Comparison of ENCODE assay signal across 15 cellular contexts in the genomic region with DNA sequence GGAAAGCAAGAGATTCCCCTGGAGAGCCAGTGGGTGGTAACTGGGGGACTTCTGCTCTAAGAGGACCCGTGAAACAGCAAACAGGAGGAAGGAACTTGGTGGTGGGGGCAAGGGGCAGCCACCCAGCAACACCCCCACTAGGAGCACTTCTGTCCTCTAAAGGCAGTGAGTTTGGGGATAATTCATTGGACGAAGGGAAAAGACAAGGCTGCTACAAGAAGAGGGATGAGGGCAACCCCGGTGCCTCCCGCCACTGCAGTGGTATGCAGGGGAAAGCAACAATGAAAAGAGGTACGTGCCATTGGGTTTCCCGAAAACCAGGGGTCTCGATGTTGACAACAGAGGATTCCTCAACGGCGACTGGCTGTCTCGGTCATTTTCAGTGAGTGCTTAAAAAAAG. TPM values are rescaled to one million over a fixed set of nuclear protein-coding genes. Genes with fewer than 3 reads are reported as not detected.
DNase-seq lines count a peak whose midpoint lies in the region; ATAC-seq and TF ChIP-seq lines count a peak whose summit lies in the region.
"Had no signal": no experiment of that assay in that cellular context is flagged by ENCODE, and none has a peak within 500 bp of the region (broad histone marks: within the 10 kb centered on the region; RNA-seq: fewer than 3 reads in every experiment).

No MANE protein-coding gene starts in this region.

- no peak overlapping the region for H3K18ac ChIP-seq in IMR-90 (ENCODE audit: low read depth, low read length)

- intact Hi-C loops in left ventricle myocardium superior (cut with micrococcal nuclease): loop anchor here (5.0 kb wide), 1 partner anchor 141 kb away; a partner anchor contains a TSS
- intact Hi-C loops in IMR-90 (cut with micrococcal nuclease): loop anchor here (5.0 kb wide), 1 partner anchor 241 kb away; a partner anchor contains a TSS

- no peak for TF ChIP-seq CTCF in cardiac muscle cell (IDR thresholded peaks at IDR 0.05; ENCODE audit: low read depth, low read length)
- no peak for TF ChIP-seq CTCF in IMR-90 (conservative IDR thresholded peaks at IDR 0.05; ENCODE audit: low read depth, low read length)
- TF ChIP-seq CTCF in chondrocyte (IDR thresholded peaks at IDR 0.05): no peak
- TF ChIP-seq CTCF in smooth muscle cell (IDR thresholded peaks at IDR 0.05; ENCODE audit: borderline replicate concordance, insufficient read depth, poor library complexity, severe bottlenecking): no peak

- H2BK5ac ChIP-seq in IMR-90 (ENCODE audit: low read depth, low read length, poor library complexity, severe bottlenecking): no peak overlapping the region

- H2BK15ac ChIP-seq in IMR-90 (ENCODE audit: low read depth, low read length): no peak overlapping the region

- no peak for TF ChIP-seq RAD21 in IMR-90 (IDR thresholded peaks at IDR 0.05; ENCODE audit: low read length)

- WGBS in IMR-90 (ENCODE audit: extremely low coverage in 2 of 2, insufficient read length in 1 of 2), 2 experiments: 95% methylated on average over 3 of the region's 10 CpGs; no CpG with 5 or more reads in 1 of the 2 experiments
- WGBS in smooth muscle cell (ENCODE audit: low lambda C conversion rate): 87% methylated on average over 10 of the region's 10 CpGs

- H4K5ac ChIP-seq in IMR-90 (ENCODE audit: low read depth, low read length): no peak overlapping the region

- no peak for TF ChIP-seq POLR2A in IMR-90 (IDR thresholded peaks at IDR 0.05; ENCODE audit: low read depth, low read length)

- no peak overlapping the region for H2BK120ac ChIP-seq in IMR-90 (ENCODE audit: low read depth, low read length)

- H3K14ac ChIP-seq in IMR-90 (replicated peaks; ENCODE audit: low read depth, low read length): no peak overlapping the region

- no peak overlapping the region for H4K8ac ChIP-seq in IMR-90 (ENCODE audit: low read depth in 2 of 2, low read length in 2 of 2)

- peaks cover 24% of the 10 kb centered on the region for H3K4me1 Mint-ChIP-seq in chondrocyte (ENCODE audit: low read depth)

- peaks cover 37% of the 10 kb centered on the region for H3K36me3 ChIP-seq in cardiac muscle cell
- peaks cover 34% of the 10 kb centered on the region for H3K36me3 ChIP-seq in IMR-90 (ENCODE audit: control insufficient read depth, insufficient read depth, low read length)
- peaks cover 18% of the 10 kb centered on the region for H3K36me3 ChIP-seq in smooth muscle cell (ENCODE audit: low read depth)

- no peaks in the 10 kb centered on the region for H3K27me3 Mint-ChIP-seq in chondrocyte (ENCODE audit: low read depth)

- peaks cover 30% of the 10 kb centered on the region for H3F3A ChIP-seq in smooth muscle cell (ENCODE audit: low read depth)

- no peak overlapping the region for H3K4me2 ChIP-seq in IMR-90 (ENCODE audit: low read depth, low read length)
- H3K4me2 ChIP-seq in smooth muscle cell: no peak overlapping the region

- H3K27ac ChIP-seq in cardiac muscle cell (peak overlapping the region; percentile 42), IMR-90 (ENCODE audit: insufficient read depth, low read length) (no peak overlapping the region; the same call in 1 of the 2 replicates), smooth muscle cell (ENCODE audit: low read depth) (peak overlapping the region; percentile 34)

- H3K9me3 Mint-ChIP-seq in chondrocyte (ENCODE audit: low read depth): no peaks in the 10 kb centered on the region
- H3K9me3 Mint-ChIP-seq: activated naive CD4-positive, alpha-beta T cell treated with anti-CD3 and anti-CD28 coated beads, Interleukin-2, amount 50 U/mL, for 72 hours had no signal

- no TSS peak for BruUV-seq in IMR-90 (replicated peaks; lab: Mats Ljungman, UMichigan)

- H2AK5ac ChIP-seq in IMR-90 (ENCODE audit: low read depth, low read length): no peak overlapping the region

- H3K4me3 Mint-ChIP-seq in chondrocyte (ENCODE audit: unreplicated experiment): no peak overlapping the region

- ATAC-seq in left ventricle myocardium superior (no peak), IMR-90 (ENCODE audit: low read depth) (peak; percentile 6; the same call in 1 of the 2 replicates), GM18498 (IDR thresholded peaks at IDR 0.05; ENCODE audit: unreplicated experiment) (no peak)

- peaks cover 14% of the 10 kb centered on the region for H3K36me3 Mint-ChIP-seq in chondrocyte (ENCODE audit: low read depth)

- no peaks in the 10 kb centered on the region for H3K9me3 ChIP-seq in cardiac muscle cell (ENCODE audit: low read depth)
- H3K9me3 ChIP-seq in IMR-90 (ENCODE audit: control insufficient read depth, insufficient read depth, low read length): no peaks in the 10 kb centered on the region
- no peaks in the 10 kb centered on the region for H3K9me3 ChIP-seq in smooth muscle cell (replicated peaks; ENCODE audit: low read depth)

- no peak overlapping the region for H3K4me3 ChIP-seq in cardiac muscle cell
- H3K4me3 ChIP-seq in IMR-90 (ENCODE audit: insufficient read depth, low read depth, low read length): no peak overlapping the region
- H3K4me3 ChIP-seq in smooth muscle cell: no peak overlapping the region

- DNase-seq in cardiac muscle cell (ENCODE audit: low read depth in 1 of 2, low spot score in 1 of 2) (no peak), left ventricle myocardium superior (no peak), IMR-90 (no peak), chondrocyte (ENCODE audit: low spot score) (no peak), smooth muscle cell (lab: John Stamatoyannopoulos, UW; ENCODE audit: unreplicated experiment) (no peak), glomerular visceral epithelial cell (ENCODE audit: extremely low spot score) (no peak)
- DNase-seq in NK-92 treated with Interleukin-12 subunit alpha and Interleukin-12 subunit beta, amount 100 ng/mL, for 24 hours (lab: John Stamatoyannopoulos, UW): no peak
- DNase-seq: DMS153; NCI-H2029 treated with DMSO at 0.1 percent for 48 hours; NCI-H510A treated with DMSO at 0.1 percent for 48 hours; nucleus accumbens; stimulated activated CD4-positive, alpha-beta T cell treated with anti-CD3 and anti-CD28 coated beads, Interleukin-4, amount 100 ng/mL, for 24 hours; stimulated activated CD8-positive, alpha-beta memory T cell treated with anti-CD3 and anti-CD28 coated beads, Interleukin-4, amount 100 ng/mL, for 48 hours had no signal

- H2AK9ac ChIP-seq in IMR-90 (replicated peaks; ENCODE audit: low read depth, low read length, poor library complexity): no peak overlapping the region

- H3K23ac ChIP-seq in IMR-90 (ENCODE audit: low read depth, low read length): no peak overlapping the region

- in situ Hi-C loops in IMR-90 (cut with MboI; ENCODE audit: low sequenced_read_pairs): loop anchor here (5.0 kb wide), 1 partner anchor 196 kb away; no protein-coding TSS in a partner anchor

- H3K27me3 ChIP-seq in cardiac muscle cell (no peaks in the 10 kb centered on the region), IMR-90 (ENCODE audit: control insufficient read depth, insufficient read depth, low read length) (no peaks in the 10 kb centered on the region), smooth muscle cell (ENCODE audit: low read depth) (no peaks in the 10 kb centered on the region)

- peaks cover 13% of the 10 kb centered on the region for H3K79me2 ChIP-seq in smooth muscle cell (ENCODE audit: low read depth)

- no peak overlapping the region for H3K56ac ChIP-seq in IMR-90 (ENCODE audit: extremely low read depth, insufficient read depth, low read length)

- peaks cover 25 to 62% of the 10 kb centered on the region in 2 experiments for H3K79me1 ChIP-seq in IMR-90 (ENCODE audit: low read depth in 1 of 2, low read length in 2 of 2)

- peaks cover 49% of the 10 kb centered on the region for H4K20me1 ChIP-seq in IMR-90 (ENCODE audit: insufficient read depth, low read length)
- peaks cover 55% of the 10 kb centered on the region for H4K20me1 ChIP-seq in smooth muscle cell (ENCODE audit: low read depth)

- CTCF ChIA-PET in IMR-90 (lab: Yijun Ruan, JAX): interaction anchor here (0.6 to 2.2 kb wide), 3 partner anchors 142 to 415 kb away, joined by 3 to 19 read pairs (median 9); no protein-coding TSS in a partner anchor

- H3K4ac ChIP-seq in IMR-90 (ENCODE audit: low read depth, low read length): no peak overlapping the region

- H2BK20ac ChIP-seq in IMR-90 (ENCODE audit: low read depth, low read length): no peak overlapping the region

- H2AFZ ChIP-seq in IMR-90 (replicated peaks; ENCODE audit: low read length, poor library complexity) (no peak overlapping the region), smooth muscle cell (ENCODE audit: low read depth) (no peak overlapping the region)

- H3K4me1 ChIP-seq in cardiac muscle cell (ENCODE audit: low read depth): no peaks in the 10 kb centered on the region
- 0 out of 2 replicates have a peak, but pooled peaks cover 2% of the 10 kb centered on the region for H3K4me1 ChIP-seq in IMR-90 (ENCODE audit: control insufficient read depth, insufficient read depth, low read length)
- H3K4me1 ChIP-seq in smooth muscle cell (ENCODE audit: low read depth): no peaks in the 10 kb centered on the region

- POLR2A ChIA-PET in IMR-90 (lab: Charles Lee; ENCODE audit: unreplicated experiment): no interaction called here

- dilution Hi-C loops in IMR-90 (cut with HindIII; ENCODE audit: low sequenced_read_pairs, unreplicated experiment): no loop called here

- H3K9ac ChIP-seq in IMR-90 (ENCODE audit: low read depth, low read length): no peak overlapping the region
- no peak overlapping the region for H3K9ac ChIP-seq in smooth muscle cell (ENCODE audit: low read depth)

- 0 out of 2 replicates have a peak, but pooled peaks cover 2% of the 10 kb centered on the region for H3K9me1 ChIP-seq in IMR-90 (ENCODE audit: insufficient read depth, low read length)

- H4K91ac ChIP-seq in IMR-90 (ENCODE audit: insufficient read depth, low read depth, low read length): no peak overlapping the region

- peak overlapping the region; percentile 55 for H3K27ac Mint-ChIP-seq in chondrocyte (ENCODE audit: unreplicated experiment)

TF ChIP-seq in IMR-90, 13 proteins besides CTCF, POLR2A, EP300 and RAD21 (continues in another document):
- no peak for TF ChIP-seq MAZ (IDR thresholded peaks at IDR 0.05; ENCODE audit: borderline replicate concordance, low read depth, low read length)
- no peak for TF ChIP-seq SMC3 (IDR thresholded peaks at IDR 0.05; ENCODE audit: low read depth, low read length)
- TF ChIP-seq NFE2L2 (IDR thresholded peaks at IDR 0.05; ENCODE audit: low read depth, low read length): no peak
- no peak for TF ChIP-seq MAFK (IDR thresholded peaks at IDR 0.05; ENCODE audit: low read depth, low read length)
- TF ChIP-seq RCOR1 (IDR thresholded peaks at IDR 0.05; ENCODE audit: insufficient replicate concordance, low read length): no peak
- no peak for TF ChIP-seq RFX5 (IDR thresholded peaks at IDR 0.05; ENCODE audit: low read depth, low read length)
- no peak for TF ChIP-seq CHD1 (IDR thresholded peaks at IDR 0.05; ENCODE audit: low read depth, low read length)

RNA-seq across cellular contexts. Expression of a gene that starts 9.1 kb away (rescaled TPM):
- total RNA-seq in cardiac muscle cell (458 and 1,156 TPM in 2 replicates), left ventricle myocardium superior (703 TPM), IMR-90 (2012; rRNA removed) (358 and 938 TPM in 2 replicates), chondrocyte (951 to 1,014 TPM (median 979 TPM) in 3 replicates), smooth muscle cell (1,508 and 1,659 TPM in 2 replicates)
- polyA plus RNA-seq in cardiac muscle cell (1,385 and 1,508 TPM in 2 replicates), IMR-90 (2012; rRNA removed) (2,908 and 2,963 TPM in 2 replicates), smooth muscle cell (1,292 and 1,320 TPM in 2 replicates)
- 1,196 and 1,893 TPM in 2 replicates for polyA plus RNA-seq in IMR-90 (2012; cell fraction: cytosol; rRNA removed)
- 150 and 1,238 TPM in 2 replicates for polyA plus RNA-seq in IMR-90 (2012; cell fraction: nucleus; rRNA removed; ENCODE audit: low replicate concordance)
